8 cellular contexts compared by ENCODE assay signal in the genomic region with DNA sequence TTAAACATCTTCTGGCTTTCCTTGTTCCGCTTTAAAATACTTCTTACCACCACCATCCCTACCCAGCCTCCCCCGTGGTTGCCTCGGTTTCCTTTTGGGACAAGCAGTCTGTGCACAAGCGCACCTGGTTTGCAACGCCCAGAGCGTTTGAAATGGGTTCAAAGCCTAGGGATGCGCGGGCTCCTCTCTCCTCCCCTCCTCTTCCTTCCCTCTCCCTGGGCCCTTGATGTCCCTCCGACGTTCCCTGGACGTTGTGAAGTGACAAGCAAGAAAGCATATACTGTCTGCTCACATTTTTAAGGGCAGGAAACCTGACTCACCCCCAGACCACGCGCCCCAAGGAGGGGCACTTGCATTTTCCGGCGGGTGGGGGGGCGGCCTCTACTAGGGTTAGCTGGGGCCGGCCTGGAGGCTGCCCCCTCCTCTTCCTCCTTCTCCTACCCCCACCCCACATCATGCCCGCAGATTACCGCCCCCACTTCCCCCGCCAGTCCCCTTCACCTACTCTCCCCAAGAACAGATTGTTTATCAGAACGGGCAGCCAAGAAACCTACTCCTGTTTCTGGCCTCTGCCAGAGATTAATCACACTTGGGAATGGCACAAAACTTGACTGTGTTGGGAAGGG. TPM values are rescaled to one million over a fixed set of nuclear protein-coding genes. Genes with fewer than 3 reads are reported as not detected.
DNase-seq lines count a peak whose midpoint lies in the region; ATAC-seq, FAIRE-seq and TF ChIP-seq lines count a peak whose summit lies in the region.

No MANE protein-coding gene starts in this region.

- POLR2A ChIA-PET in SK-N-SH (lab: Yijun Ruan, JAX), result interaction anchor here (1.8 kb wide), 1 partner anchor 118 kb away, joined by 6 read pairs; no protein-coding TSS in a partner anchor

- peak overlapping the region; percentile 91 for H3K27ac Mint-ChIP-seq in type B pancreatic cell

- H3K4me3 ChIP-seq in SK-N-SH (ENCODE audit: low read depth in 2 of 2, low read length in 1 of 2), result no peak overlapping the region

- H3K27me3 ChIP-seq in SK-N-SH (ENCODE audit: insufficient read depth), result no peaks in the 10 kb centered on the region

- H3K4me1 Mint-ChIP-seq in type B pancreatic cell (ENCODE audit: unreplicated experiment), result peaks cover 77% of the 10 kb centered on the region

- no peaks in the 10 kb centered on the region for H3K9me3 Mint-ChIP-seq in type B pancreatic cell

- peak overlapping the region; percentile 80 for H3K4me3 Mint-ChIP-seq in type B pancreatic cell

- DNase-seq in DMS79 treated with DMSO at 0.1 percent for 48 hours (lab: John Stamatoyannopoulos, UW) (peak; percentile 83), SK-N-SH (no peak), astrocyte of the hippocampus (ENCODE audit: low read depth, low spot score) (peak; percentile 65), myocyte (ENCODE audit: low read depth) (peak; percentile 38), type B pancreatic cell (ENCODE audit: extremely low spot score, unreplicated experiment) (no peak), frontal cortex (ENCODE audit: low spot score in 2 of 2) (no peak)

- no peaks in the 10 kb centered on the region for H4K20me1 ChIP-seq in SK-N-SH (ENCODE audit: insufficient read depth)

- TF ChIP-seq RAD21 in SK-N-SH (IDR thresholded peaks at IDR 0.05; ENCODE audit: low read length), result no peak

- H3F3A ChIP-seq in SK-N-SH (replicated peaks; ENCODE audit: insufficient read depth), result peaks cover 68% of the 10 kb centered on the region

- no peak for FAIRE-seq in frontal cortex (lab: Jason Lieb, UNC)

- TF ChIP-seq CTCF in SK-N-SH (IDR thresholded peaks at IDR 0.05), result no peak
- TF ChIP-seq CTCF in type B pancreatic cell (conservative IDR thresholded peaks at IDR 0.05), result no peak

- H3K9me3 ChIP-seq in SK-N-SH, result no peaks in the 10 kb centered on the region

- H3K36me3 Mint-ChIP-seq in type B pancreatic cell, result no peaks in the 10 kb centered on the region

- peaks cover 13% of the 10 kb centered on the region; the same call in 1 of the 2 replicates for H3K79me2 ChIP-seq in SK-N-SH (ENCODE audit: insufficient read depth)

- H3K9me2 ChIP-seq in SK-N-SH, result no peaks in the 10 kb centered on the region

- WGBS in SK-N-SH (ENCODE audit: low lambda C conversion rate), result 37% methylated on average over 20 of the region's 21 CpGs

- H3K9ac ChIP-seq in SK-N-SH, result peak overlapping the region; percentile 75; the same call in 1 of the 2 replicates

- H3K36me3 ChIP-seq in SK-N-SH (replicated peaks in 1 of 2; ENCODE audit: control insufficient read depth in 1 of 2, insufficient read depth in 2 of 2, low read length in 1 of 2), result no peaks in the 10 kb centered on the region

- TF ChIP-seq EP300 in SK-N-SH (IDR thresholded peaks at IDR 0.05; ENCODE audit: borderline replicate concordance in 1 of 2, low read depth in 1 of 2, low read length in 1 of 2), result peak in 1 of 2 experiments; percentile 69; a peak in 1 of 4 replicates

- no peak overlapping the region for H2AFZ ChIP-seq in SK-N-SH (ENCODE audit: low read depth)

- H3K27me3 Mint-ChIP-seq in type B pancreatic cell, result no peaks in the 10 kb centered on the region

- ATAC-seq in GM18909 (IDR thresholded peaks at IDR 0.05; ENCODE audit: poor library complexity, unreplicated experiment), result no peak
- ATAC-seq in GM18907 (IDR thresholded peaks at IDR 0.05; ENCODE audit: unreplicated experiment), result no peak

- peak overlapping the region; percentile 99 to 100 for H3K27ac ChIP-seq in SK-N-SH (ENCODE audit: low read depth in 2 of 2, low read length in 1 of 2)

- CTCF ChIA-PET in SK-N-SH (lab: Yijun Ruan, JAX), result interaction anchor here (0.9 to 24.4 kb wide), 5 partner anchors 15 to 126 kb away, joined by 3 to 484 read pairs (median 3); no protein-coding TSS in a partner anchor

- H3K4me1 ChIP-seq in SK-N-SH (ENCODE audit: control insufficient read depth in 1 of 2, insufficient read depth in 2 of 2, low read depth in 1 of 2, low read length in 1 of 2), result peaks cover 62 to 70% of the 10 kb centered on the region in 2 experiments

- H3K4me2 ChIP-seq in SK-N-SH, result peak overlapping the region; percentile 81

TF ChIP-seq in SK-N-SH, 30 proteins besides CTCF, POLR2A, EP300 and RAD21:
- TF ChIP-seq TEAD4 (IDR thresholded peaks at IDR 0.05; ENCODE audit: borderline replicate concordance, insufficient read depth) (peak; percentile 56), TCF12 (IDR thresholded peaks at IDR 0.05) (peak; percentile 42; the same call in 1 of the 2 replicates), TAF1 (IDR thresholded peaks at IDR 0.05; ENCODE audit: borderline replicate concordance, low read depth, low read length) (no peak), NFIC (IDR thresholded peaks at IDR 0.05; ENCODE audit: borderline replicate concordance) (peak; percentile 34), FOXM1 (IDR thresholded peaks at IDR 0.05; ENCODE audit: low read depth) (no peak), FOSL2 (IDR thresholded peaks at IDR 0.05; ENCODE audit: borderline replicate concordance, low read depth) (peak; percentile 63; the same call in 1 of the 2 replicates), GATA2 (CRISPR knock-in tag; IDR thresholded peaks at IDR 0.05) (no peak), SIN3A (IDR thresholded peaks at IDR 0.05; ENCODE audit: borderline replicate concordance, low read depth, low read length) (no peak), EZH2phosphoT487 (IDR thresholded peaks at IDR 0.05; ENCODE audit: borderline replicate concordance, low read depth) (no peak), JUND (IDR thresholded peaks at IDR 0.05) (peak; percentile 59)
- TF ChIP-seq, protein P1, sequence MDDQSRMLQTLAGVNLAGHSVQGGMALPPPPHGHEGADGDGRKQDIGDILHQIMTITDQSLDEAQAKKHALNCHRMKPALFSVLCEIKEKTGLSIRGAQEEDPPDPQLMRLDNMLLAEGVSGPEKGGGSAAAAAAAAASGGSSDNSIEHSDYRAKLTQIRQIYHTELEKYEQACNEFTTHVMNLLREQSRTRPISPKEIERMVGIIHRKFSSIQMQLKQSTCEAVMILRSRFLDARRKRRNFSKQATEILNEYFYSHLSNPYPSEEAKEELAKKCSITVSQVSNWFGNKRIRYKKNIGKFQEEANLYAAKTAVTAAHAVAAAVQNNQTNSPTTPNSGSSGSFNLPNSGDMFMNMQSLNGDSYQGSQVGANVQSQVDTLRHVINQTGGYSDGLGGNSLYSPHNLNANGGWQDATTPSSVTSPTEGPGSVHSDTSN (IDR thresholded peaks at IDR 0.05), result peak; percentile 40; the same call in 1 of the 2 replicates
- TF ChIP-seq, protein P2, sequence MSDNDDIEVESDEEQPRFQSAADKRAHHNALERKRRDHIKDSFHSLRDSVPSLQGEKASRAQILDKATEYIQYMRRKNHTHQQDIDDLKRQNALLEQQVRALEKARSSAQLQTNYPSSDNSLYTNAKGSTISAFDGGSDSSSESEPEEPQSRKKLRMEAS (IDR thresholded peaks at IDR 0.05; ENCODE audit: low read depth), result peak; percentile 51; the same call in 1 of the 2 replicates
- TF ChIP-seq, protein P3, sequence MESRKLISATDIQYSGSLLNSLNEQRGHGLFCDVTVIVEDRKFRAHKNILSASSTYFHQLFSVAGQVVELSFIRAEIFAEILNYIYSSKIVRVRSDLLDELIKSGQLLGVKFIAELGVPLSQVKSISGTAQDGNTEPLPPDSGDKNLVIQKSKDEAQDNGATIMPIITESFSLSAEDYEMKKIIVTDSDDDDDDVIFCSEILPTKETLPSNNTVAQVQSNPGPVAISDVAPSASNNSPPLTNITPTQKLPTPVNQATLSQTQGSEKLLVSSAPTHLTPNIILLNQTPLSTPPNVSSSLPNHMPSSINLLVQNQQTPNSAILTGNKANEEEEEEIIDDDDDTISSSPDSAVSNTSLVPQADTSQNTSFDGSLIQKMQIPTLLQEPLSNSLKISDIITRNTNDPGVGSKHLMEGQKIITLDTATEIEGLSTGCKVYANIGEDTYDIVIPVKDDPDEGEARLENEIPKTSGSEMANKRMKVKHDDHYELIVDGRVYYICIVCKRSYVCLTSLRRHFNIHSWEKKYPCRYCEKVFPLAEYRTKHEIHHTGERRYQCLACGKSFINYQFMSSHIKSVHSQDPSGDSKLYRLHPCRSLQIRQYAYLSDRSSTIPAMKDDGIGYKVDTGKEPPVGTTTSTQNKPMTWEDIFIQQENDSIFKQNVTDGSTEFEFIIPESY (IDR thresholded peaks at IDR 0.05; ENCODE audit: borderline replicate concordance, low read depth), result no peak
- TF ChIP-seq, protein P4, sequence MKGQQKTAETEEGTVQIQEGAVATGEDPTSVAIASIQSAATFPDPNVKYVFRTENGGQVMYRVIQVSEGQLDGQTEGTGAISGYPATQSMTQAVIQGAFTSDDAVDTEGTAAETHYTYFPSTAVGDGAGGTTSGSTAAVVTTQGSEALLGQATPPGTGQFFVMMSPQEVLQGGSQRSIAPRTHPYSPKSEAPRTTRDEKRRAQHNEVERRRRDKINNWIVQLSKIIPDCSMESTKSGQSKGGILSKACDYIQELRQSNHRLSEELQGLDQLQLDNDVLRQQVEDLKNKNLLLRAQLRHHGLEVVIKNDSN (IDR thresholded peaks at IDR 0.05; ENCODE audit: borderline replicate concordance, low read depth), result no peak
- TF ChIP-seq, protein P5, sequence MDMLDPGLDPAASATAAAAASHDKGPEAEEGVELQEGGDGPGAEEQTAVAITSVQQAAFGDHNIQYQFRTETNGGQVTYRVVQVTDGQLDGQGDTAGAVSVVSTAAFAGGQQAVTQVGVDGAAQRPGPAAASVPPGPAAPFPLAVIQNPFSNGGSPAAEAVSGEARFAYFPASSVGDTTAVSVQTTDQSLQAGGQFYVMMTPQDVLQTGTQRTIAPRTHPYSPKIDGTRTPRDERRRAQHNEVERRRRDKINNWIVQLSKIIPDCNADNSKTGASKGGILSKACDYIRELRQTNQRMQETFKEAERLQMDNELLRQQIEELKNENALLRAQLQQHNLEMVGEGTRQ (IDR thresholded peaks at IDR 0.05; ENCODE audit: borderline replicate concordance, low read depth, low read length), result no peak

RNA-seq across cellular contexts. Expression of a gene that starts 9.5 kb away (rescaled TPM):
- polyA plus RNA-seq in SK-N-SH (2012; rRNA removed), result 10.9 and 17.1 TPM in 2 replicates
- polyA plus RNA-seq in SK-N-SH (2012; cell fraction: cytosol; rRNA removed), result 9.1 and 14.4 TPM in 2 replicates
- 16.2 and 16.9 TPM in 2 replicates for polyA plus RNA-seq in SK-N-SH (2012; cell fraction: nucleus; rRNA removed)
- 78.2 and 114 TPM in 2 replicates for total RNA-seq in myocyte
- polyA plus RNA-seq in myocyte (2012), result 43.7 TPM
- 59.7 and 116 TPM in 2 replicates for total RNA-seq in type B pancreatic cell (ENCODE audit: low replicate concordance)
- total RNA-seq in frontal cortex, result 68.9 TPM

Comparison
In these comparisons a context has a peak if more than half of its experiments do, and no peak if none do; other contexts are left out.
1. DNase-seq: peak in DMS79 treated with DMSO at 0.1 percent for 48 hours (single experiment), astrocyte of the hippocampus (single experiment) and myocyte (single experiment); none in SK-N-SH (single experiment), type B pancreatic cell (single experiment) and frontal cortex (0 of 2).